Comparison of ENCODE assay signal across 18 cellular contexts in genomic region chr4:149719806-149720205, GRCh38.
"Had no signal": no experiment of that assay in that cellular context is flagged by ENCODE, and none has a peak within 500 bp of the region (broad histone marks: within the 10 kb centered on the region; RNA-seq: fewer than 3 reads in every experiment).

No MANE protein-coding gene starts in this region.

- H3K79me2 ChIP-seq: parathyroid adenoma had no signal

- H3K4me1 ChIP-seq: colonic mucosa, esophagus muscularis mucosa, parathyroid adenoma, vagina had no signal

- ATAC-seq: left lobe of liver had no signal

- FAIRE-seq: TTC549 had no signal

- H3K4me3 ChIP-seq: colonic mucosa, esophagus muscularis mucosa, skin epidermis, tibial nerve, vagina had no signal

- DNase-seq: activated CD4-positive, alpha-beta T cell treated with anti-CD3 and anti-CD28 coated beads, Interleukin-2, amount 10 ng/mL, durations not matched to agents 7 days and 5 days; activated CD4-positive, CD25-positive, alpha-beta regulatory T cell; activated CD8-positive, alpha-beta memory T cell treated with anti-CD3 and anti-CD28 coated beads, Interleukin-2, amount 50 U/mL, for 48 hours; activated naive CD8-positive, alpha-beta T cell treated with anti-CD3 and anti-CD28 coated beads for 36 hours; central memory CD4-positive, alpha-beta T cell; colonic mucosa; islet precursor cell; midbrain; stimulated activated CD4-positive, alpha-beta T cell treated with anti-CD3 and anti-CD28 coated beads, Interleukin-4, amount 100 ng/mL, for 24 hours; stimulated activated naive CD4-positive, alpha-beta T cell treated with Interleukin-2 at 50 U/mL for 16 hours; substantia nigra had no signal

- H3K9me3 ChIP-seq: colonic mucosa, esophagus muscularis mucosa, vagina had no signal

- H3K27ac ChIP-seq: colonic mucosa, esophagus muscularis mucosa, parathyroid adenoma, skin epidermis, tibial nerve, vagina had no signal

- H3K9ac ChIP-seq: parathyroid adenoma had no signal

- H3K36me3 ChIP-seq: colonic mucosa, esophagus muscularis mucosa, tibial nerve, vagina had no signal

- H2AFZ ChIP-seq: parathyroid adenoma had no signal

- H3K27me3 ChIP-seq: colonic mucosa, esophagus muscularis mucosa, tibial nerve, vagina had no signal
